ENCODE assay signal across 8 cellular contexts in the genomic region with DNA sequence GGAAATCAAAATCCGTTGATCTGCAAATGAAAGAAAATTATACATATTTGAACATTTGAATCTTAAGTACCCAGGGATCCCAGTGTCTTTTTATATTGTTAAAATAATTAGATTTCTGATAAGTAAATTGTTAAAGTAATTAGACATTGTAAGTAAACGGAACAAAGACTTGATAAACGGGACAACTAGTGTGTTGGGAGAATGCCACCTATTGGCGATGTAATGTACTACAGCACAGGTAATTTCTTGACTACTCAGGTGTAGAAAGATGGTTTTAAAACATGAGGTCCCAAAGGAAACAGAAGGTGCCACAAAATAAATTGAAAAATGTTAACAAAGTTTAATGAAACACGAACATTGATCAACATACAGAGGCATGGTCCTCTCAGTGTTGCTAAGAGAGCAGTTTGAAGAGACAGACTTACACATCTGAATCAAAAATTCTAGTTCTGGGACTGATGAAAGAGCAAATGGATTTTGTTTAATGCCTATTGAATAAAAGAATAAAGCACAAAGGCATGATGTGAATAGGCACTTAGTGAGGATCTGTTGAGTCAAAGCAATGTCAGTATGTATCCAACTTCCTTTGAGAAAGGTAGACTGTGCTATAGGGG.
DNase-seq lines count a peak whose midpoint lies in the region; ATAC-seq, FAIRE-seq and TF ChIP-seq lines count a peak whose summit lies in the region.

No MANE protein-coding gene starts in this region.

- no peaks in the 10 kb centered on the region for H3K79me1 ChIP-seq in H9 (ENCODE audit: insufficient read depth, low read depth, low read length, poor library complexity, severe bottlenecking)

- H4K91ac ChIP-seq in H9 (ENCODE audit: insufficient read length, low read depth, low read length), result no peak overlapping the region

- no peaks in the 10 kb centered on the region for H3K23me2 ChIP-seq in H9 (ENCODE audit: insufficient read length, low read depth, low read length, poor library complexity, severe bottlenecking)

- no peak overlapping the region for H2BK120ac ChIP-seq in H9 (ENCODE audit: low read depth, low read length, poor library complexity, severe bottlenecking)

- no CpG with 5 or more reads among the region's 5 CpGs for WGBS in H9 (ENCODE audit: extremely low coverage, insufficient read length, low lambda C conversion rate)

- H3K4ac ChIP-seq in H9 (ENCODE audit: low read depth, low read length), result no peak overlapping the region

- no peak overlapping the region for H3K4me3 Mint-ChIP-seq in H9
- H3K4me3 Mint-ChIP-seq in activated T-helper 1 cell treated with anti-CD3 and anti-CD28 coated beads, Interleukin-12 subunit alpha, Interleukin-12 subunit beta, Interleukin-2, Interleukin-4 antibody, amounts not matched to agents 30 ng/mL and 10 ng/mL and 1 ng/mL, durations not matched to agents 14 hours and 24 hours and 36 hours, result no peak overlapping the region

- no peaks in the 10 kb centered on the region for H4K20me1 ChIP-seq in H9 (ENCODE audit: control insufficient read depth, insufficient read depth, insufficient read length)

- H3K4me2 ChIP-seq in H9 (ENCODE audit: insufficient read depth, insufficient read length, low read length), result no peak overlapping the region

- no peak overlapping the region for H3K56ac ChIP-seq in H9 (ENCODE audit: insufficient read length, low read depth, low read length)

- no peak overlapping the region for H2BK5ac ChIP-seq in H9 (ENCODE audit: insufficient read length, low read length)

- H3K4me1 ChIP-seq in H9 (ENCODE audit: insufficient read depth, low read length), result no peaks in the 10 kb centered on the region

- no peak overlapping the region for H2BK20ac ChIP-seq in H9 (ENCODE audit: low read depth, low read length, poor library complexity, severe bottlenecking)

- peaks cover 12% of the 10 kb centered on the region in 2 experiments for H3K4me1 Mint-ChIP-seq in H9
- no peaks in the 10 kb centered on the region for H3K4me1 Mint-ChIP-seq in activated T-helper 1 cell treated with anti-CD3 and anti-CD28 coated beads, Interleukin-12 subunit alpha, Interleukin-12 subunit beta, Interleukin-2, Interleukin-4 antibody, amounts not matched to agents 30 ng/mL and 10 ng/mL and 1 ng/mL, durations not matched to agents 14 hours and 24 hours and 36 hours (ENCODE audit: low read depth)

- no peak overlapping the region for H3K4me3 ChIP-seq in bronchial epithelial cell (ENCODE audit: low read depth, low read length)

- H2AFZ ChIP-seq in H9 (ENCODE audit: low read length), result no peak overlapping the region

- no peak overlapping the region for H2BK12ac ChIP-seq in H9 (ENCODE audit: insufficient read length, low read depth, low read length)

- no peak overlapping the region for H3K27ac Mint-ChIP-seq in H9
- H3K27ac Mint-ChIP-seq in activated T-helper 1 cell treated with anti-CD3 and anti-CD28 coated beads, Interleukin-12 subunit alpha, Interleukin-12 subunit beta, Interleukin-2, Interleukin-4 antibody, amounts not matched to agents 30 ng/mL and 10 ng/mL and 1 ng/mL, durations not matched to agents 14 hours and 24 hours and 36 hours, result no peak overlapping the region

- no peak overlapping the region for H4K5ac ChIP-seq in H9 (ENCODE audit: insufficient read length, low read depth, low read length)

- TF ChIP-seq CTCF in H9 (conservative IDR thresholded peaks at IDR 0.05), result peak; percentile 82
- TF ChIP-seq CTCF in bronchial epithelial cell (IDR thresholded peaks at IDR 0.05; ENCODE audit: insufficient read depth, low read length, severe bottlenecking), result peak; percentile 59

- H3K79me2 ChIP-seq in H9 (ENCODE audit: insufficient read depth, low read length), result no peaks in the 10 kb centered on the region

- no peaks in the 10 kb centered on the region for H3K36me3 Mint-ChIP-seq in H9 (ENCODE audit: insufficient read depth in 1 of 3, low read depth in 3 of 3)
- no peaks in the 10 kb centered on the region for H3K36me3 Mint-ChIP-seq in activated T-helper 1 cell treated with anti-CD3 and anti-CD28 coated beads, Interleukin-12 subunit alpha, Interleukin-12 subunit beta, Interleukin-2, Interleukin-4 antibody, amounts not matched to agents 30 ng/mL and 10 ng/mL and 1 ng/mL, durations not matched to agents 14 hours and 24 hours and 36 hours (ENCODE audit: low read depth)

- no peaks in the 10 kb centered on the region for H3K27me3 ChIP-seq in H9 (ENCODE audit: insufficient read depth, low read length)
- no peaks in the 10 kb centered on the region for H3K27me3 ChIP-seq in bronchial epithelial cell (ENCODE audit: control insufficient read depth, insufficient read depth, low read length)

- H2AK5ac ChIP-seq in H9 (ENCODE audit: insufficient read length, low read length), result no peak overlapping the region

- DNase-seq in activated CD4-positive, alpha-beta T cell treated with anti-CD3 and anti-CD28 coated beads for 48 hours, result peak; percentile 16
- DNase-seq in activated CD4-positive, alpha-beta T cell treated with anti-CD3 and anti-CD28 coated beads, Interleukin-2, amount 50 U/mL, for 4 hours, result no peak
- no peak for DNase-seq in H9
- peak; percentile 47 for DNase-seq in NCI-H345 treated with DMSO at 0.1 percent for 48 hours (lab: John Stamatoyannopoulos, UW; ENCODE audit: unreplicated experiment)
- peak; percentile 70 for DNase-seq in bronchial epithelial cell (ENCODE audit: low read depth)
- peak; percentile 75 to 81 for DNase-seq in lung microvascular endothelial cell (ENCODE audit: low read depth in 2 of 2)
- DNase-seq in activated T-helper 1 cell treated with anti-CD3 and anti-CD28 coated beads, Interleukin-12 subunit alpha, Interleukin-12 subunit beta, Interleukin-2, Interleukin-4 antibody, amounts not matched to agents 30 ng/mL and 10 ng/mL and 1 ng/mL, durations not matched to agents 14 hours and 24 hours and 36 hours (ENCODE audit: low spot score), result no peak

- H3K23ac ChIP-seq in H9 (ENCODE audit: insufficient read length, low read depth, low read length), result no peak overlapping the region

- no peak overlapping the region for H3K18ac ChIP-seq in H9 (ENCODE audit: insufficient read length, low read depth, low read length)

- no peaks in the 10 kb centered on the region for H3K36me3 ChIP-seq in bronchial epithelial cell (ENCODE audit: control insufficient read depth, insufficient read depth, low read length)

- H3T11ph ChIP-seq in H9 (ENCODE audit: low read length), result no peak overlapping the region

- no peaks in the 10 kb centered on the region for H3K9me3 Mint-ChIP-seq in H9
- H3K9me3 Mint-ChIP-seq in activated T-helper 1 cell treated with anti-CD3 and anti-CD28 coated beads, Interleukin-12 subunit alpha, Interleukin-12 subunit beta, Interleukin-2, Interleukin-4 antibody, amounts not matched to agents 30 ng/mL and 10 ng/mL and 1 ng/mL, durations not matched to agents 14 hours and 24 hours and 36 hours, result no peaks in the 10 kb centered on the region

- no peak for ATAC-seq in HG02884 (IDR thresholded peaks at IDR 0.05; ENCODE audit: unreplicated experiment)

- H3K9ac ChIP-seq in H9 (ENCODE audit: extremely low read depth, insufficient read length, low read length), result no peak overlapping the region

- H3K27me3 Mint-ChIP-seq in H9 (ENCODE audit: low read depth), result no peaks in the 10 kb centered on the region
- H3K27me3 Mint-ChIP-seq in activated T-helper 1 cell treated with anti-CD3 and anti-CD28 coated beads, Interleukin-12 subunit alpha, Interleukin-12 subunit beta, Interleukin-2, Interleukin-4 antibody, amounts not matched to agents 30 ng/mL and 10 ng/mL and 1 ng/mL, durations not matched to agents 14 hours and 24 hours and 36 hours (ENCODE audit: insufficient read depth), result no peaks in the 10 kb centered on the region

- H3K14ac ChIP-seq in H9 (ENCODE audit: insufficient read depth, low read length), result no peak overlapping the region

- H3K27ac ChIP-seq in H9 (ENCODE audit: insufficient read length, low read depth, low read length), result no peak overlapping the region

- H4K8ac ChIP-seq in H9 (replicated peaks; ENCODE audit: insufficient read length, low read depth, low read length), result no peak overlapping the region

- intact Hi-C loops in activated T-helper 1 cell treated with anti-CD3 and anti-CD28 coated beads, Interleukin-12 subunit alpha, Interleukin-12 subunit beta, Interleukin-2, Interleukin-4 antibody, amounts not matched to agents 30 ng/mL and 10 ng/mL and 1 ng/mL, durations not matched to agents 14 hours and 24 hours and 36 hours (cut with micrococcal nuclease), result loop anchor here (1.0 to 5.0 kb wide), 7 partner anchors 106 to 819 kb away; partner anchors contain the start of gene LTBP1

- FAIRE-seq in bronchial epithelial cell (lab: Jason Lieb, UNC), result no peak

- H3K9me3 ChIP-seq in H9 (ENCODE audit: control insufficient read depth, low read depth, low read length), result no peaks in the 10 kb centered on the region

- H2BK15ac ChIP-seq in H9 (ENCODE audit: low read depth, low read length), result no peak overlapping the region

Comparison
In these comparisons a context has a peak if more than half of its experiments do, and no peak if none do; other contexts are left out.
1. DNase-seq: peak in activated CD4-positive, alpha-beta T cell treated with anti-CD3 and anti-CD28 coated beads for 48 hours (single experiment), NCI-H345 treated with DMSO at 0.1 percent for 48 hours (single experiment), bronchial epithelial cell (single experiment) and lung microvascular endothelial cell (2 of 2); none in activated CD4-positive, alpha-beta T cell treated with anti-CD3 and anti-CD28 coated beads, Interleukin-2, amount 50 U/mL, for 4 hours (0 of 2), H9 (single experiment) and activated T-helper 1 cell treated with anti-CD3 and anti-CD28 coated beads, Interleukin-12 subunit alpha, Interleukin-12 subunit beta, Interleukin-2, Interleukin-4 antibody, amounts not matched to agents 30 ng/mL and 10 ng/mL and 1 ng/mL, durations not matched to agents 14 hours and 24 hours and 36 hours (single experiment).